1 cellular context compared by ENCODE assay signal in the genomic region with DNA sequence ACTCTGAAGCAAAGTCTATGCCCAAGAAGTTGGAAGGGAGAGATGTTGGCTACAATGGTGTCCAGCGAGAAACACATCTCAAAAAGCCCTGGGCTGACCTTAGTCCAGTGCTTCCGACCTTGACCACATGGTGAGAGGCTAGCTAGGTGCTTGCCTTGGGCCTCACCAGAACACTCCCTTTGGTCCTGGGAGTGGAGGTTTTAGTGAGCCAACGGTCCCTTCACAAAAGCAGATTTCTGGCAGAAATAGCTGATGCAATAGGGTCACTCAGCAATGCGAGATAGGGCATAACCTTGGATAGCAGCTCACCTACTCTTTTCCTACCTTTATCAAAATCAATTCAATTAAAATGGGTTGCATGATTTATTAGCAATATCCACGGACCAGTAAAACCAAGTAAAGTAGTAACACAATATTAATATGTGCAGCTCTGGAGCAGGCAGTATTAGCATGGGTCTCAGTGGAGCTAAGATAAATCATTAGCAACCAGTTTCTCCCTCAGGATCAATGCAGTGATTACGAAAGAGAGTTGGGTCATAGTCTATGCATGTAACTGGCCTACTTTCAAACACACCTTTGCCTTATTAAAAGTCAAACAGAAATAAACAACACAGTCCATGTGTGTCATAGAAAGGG.
TF ChIP-seq lines count a peak whose summit lies in the region.

No MANE protein-coding gene starts in this region.

TF ChIP-seq in HepG2, 621 proteins besides CTCF, POLR2A, EP300 and RAD21 (continued from another document and continues in another):
- no peak for TF ChIP-seq HOXA9 (CRISPR knock-in tag; IDR thresholded peaks at IDR 0.05; ENCODE audit: borderline replicate concordance)
- TF ChIP-seq, protein P1, sequence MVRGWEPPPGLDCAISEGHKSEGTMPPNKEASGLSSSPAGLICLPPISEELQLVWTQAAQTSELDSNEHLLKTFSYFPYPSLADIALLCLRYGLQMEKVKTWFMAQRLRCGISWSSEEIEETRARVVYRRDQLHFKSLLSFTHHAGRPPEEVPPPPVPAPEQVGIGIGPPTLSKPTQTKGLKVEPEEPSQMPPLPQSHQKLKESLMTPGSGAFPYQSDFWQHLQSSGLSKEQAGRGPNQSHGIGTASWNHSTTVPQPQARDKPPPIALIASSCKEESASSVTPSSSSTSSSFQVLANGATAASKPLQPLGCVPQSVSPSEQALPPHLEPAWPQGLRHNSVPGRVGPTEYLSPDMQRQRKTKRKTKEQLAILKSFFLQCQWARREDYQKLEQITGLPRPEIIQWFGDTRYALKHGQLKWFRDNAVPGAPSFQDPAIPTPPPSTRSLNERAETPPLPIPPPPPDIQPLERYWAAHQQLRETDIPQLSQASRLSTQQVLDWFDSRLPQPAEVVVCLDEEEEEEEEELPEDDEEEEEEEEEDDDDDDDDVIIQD (CRISPR knock-in tag; IDR thresholded peaks at IDR 0.05; ENCODE audit: low read depth) = 0 out of 2 replicates have a peak, but pooled peaks have one; percentile 30
- TF ChIP-seq KMT2B (CRISPR knock-in tag; IDR thresholded peaks at IDR 0.05) = peak; percentile 55; the same call in 1 of the 2 replicates
- peak; percentile 75 for TF ChIP-seq NCOR1 (IDR thresholded peaks at IDR 0.05; ENCODE audit: borderline replicate concordance, low read length)
- TF ChIP-seq KDM5A (IDR thresholded peaks at IDR 0.05; ENCODE audit: borderline replicate concordance, low read length) = no peak
- peak; percentile 70; the same call in 1 of the 2 replicates for TF ChIP-seq RFXAP (CRISPR knock-in tag; IDR thresholded peaks at IDR 0.05; ENCODE audit: borderline replicate concordance)
- TF ChIP-seq MTF1 (CRISPR knock-in tag; IDR thresholded peaks at IDR 0.05) = no peak
- TF ChIP-seq EED (CRISPR knock-in tag; IDR thresholded peaks at IDR 0.05) = no peak
- TF ChIP-seq ZNF530 (CRISPR knock-in tag; IDR thresholded peaks at IDR 0.05; ENCODE audit: low read depth) = no peak
- no peak for TF ChIP-seq NFE2L1 (CRISPR knock-in tag; IDR thresholded peaks at IDR 0.05; ENCODE audit: borderline replicate concordance)
- peak; percentile 91 for TF ChIP-seq PPARG (CRISPR knock-in tag; conservative IDR thresholded peaks at IDR 0.05)
- TF ChIP-seq, protein P2, sequence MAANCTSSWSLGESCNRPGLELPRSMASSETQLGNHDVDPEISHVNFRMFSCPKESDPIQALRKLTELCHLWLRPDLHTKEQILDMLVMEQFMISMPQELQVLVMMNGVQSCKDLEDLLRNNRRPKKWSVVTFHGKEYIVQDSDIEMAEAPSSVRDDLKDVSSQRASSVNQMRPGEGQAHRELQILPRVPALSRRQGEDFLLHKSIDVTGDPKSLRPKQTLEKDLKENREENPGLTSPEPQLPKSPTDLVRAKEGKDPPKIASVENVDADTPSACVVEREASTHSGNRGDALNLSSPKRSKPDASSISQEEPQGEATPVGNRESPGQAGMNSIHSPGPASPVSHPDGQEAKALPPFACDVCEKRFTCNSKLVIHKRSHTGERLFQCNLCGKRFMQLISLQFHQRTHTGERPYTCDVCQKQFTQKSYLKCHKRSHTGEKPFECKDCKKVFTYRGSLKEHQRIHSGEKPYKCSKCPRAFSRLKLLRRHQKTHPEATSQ (CRISPR knock-in tag; IDR thresholded peaks at IDR 0.05; ENCODE audit: borderline replicate concordance) = peak; percentile 28; the same call in 1 of the 2 replicates
- TF ChIP-seq HDAC1 (CRISPR knock-in tag; IDR thresholded peaks at IDR 0.05) = peak; percentile 68; the same call in 1 of the 2 replicates
- no peak for TF ChIP-seq EEA1 (CRISPR knock-in tag; IDR thresholded peaks at IDR 0.05; ENCODE audit: borderline replicate concordance)
- TF ChIP-seq, protein P3, sequence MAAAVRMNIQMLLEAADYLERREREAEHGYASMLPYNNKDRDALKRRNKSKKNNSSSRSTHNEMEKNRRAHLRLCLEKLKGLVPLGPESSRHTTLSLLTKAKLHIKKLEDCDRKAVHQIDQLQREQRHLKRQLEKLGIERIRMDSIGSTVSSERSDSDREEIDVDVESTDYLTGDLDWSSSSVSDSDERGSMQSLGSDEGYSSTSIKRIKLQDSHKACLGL (CRISPR knock-in tag; IDR thresholded peaks at IDR 0.05) = no peak
- TF ChIP-seq, protein P4, sequence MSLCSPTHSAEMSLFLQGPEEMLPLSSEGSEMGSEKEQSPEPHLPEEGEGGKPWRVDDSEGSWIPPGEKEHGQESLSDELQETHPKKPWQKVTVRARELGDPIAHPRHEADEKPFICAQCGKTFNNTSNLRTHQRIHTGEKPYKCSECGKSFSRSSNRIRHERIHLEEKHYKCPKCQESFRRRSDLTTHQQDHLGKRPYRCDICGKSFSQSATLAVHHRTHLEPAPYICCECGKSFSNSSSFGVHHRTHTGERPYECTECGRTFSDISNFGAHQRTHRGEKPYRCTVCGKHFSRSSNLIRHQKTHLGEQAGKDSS (CRISPR knock-in tag; IDR thresholded peaks at IDR 0.05; ENCODE audit: borderline replicate concordance, low read depth) = no peak
- peak; percentile 21; the same call in 1 of the 2 replicates for TF ChIP-seq ZNF441 (CRISPR knock-in tag; IDR thresholded peaks at IDR 0.05; ENCODE audit: borderline replicate concordance)
- TF ChIP-seq, protein P5, sequence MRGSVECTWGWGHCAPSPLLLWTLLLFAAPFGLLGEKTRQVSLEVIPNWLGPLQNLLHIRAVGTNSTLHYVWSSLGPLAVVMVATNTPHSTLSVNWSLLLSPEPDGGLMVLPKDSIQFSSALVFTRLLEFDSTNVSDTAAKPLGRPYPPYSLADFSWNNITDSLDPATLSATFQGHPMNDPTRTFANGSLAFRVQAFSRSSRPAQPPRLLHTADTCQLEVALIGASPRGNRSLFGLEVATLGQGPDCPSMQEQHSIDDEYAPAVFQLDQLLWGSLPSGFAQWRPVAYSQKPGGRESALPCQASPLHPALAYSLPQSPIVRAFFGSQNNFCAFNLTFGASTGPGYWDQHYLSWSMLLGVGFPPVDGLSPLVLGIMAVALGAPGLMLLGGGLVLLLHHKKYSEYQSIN (CRISPR knock-in tag; IDR thresholded peaks at IDR 0.05; ENCODE audit: borderline replicate concordance) = no peak
- no peak for TF ChIP-seq CBX1 (IDR thresholded peaks at IDR 0.05; ENCODE audit: low read depth)
- peak; percentile 69 for TF ChIP-seq TBL1XR1 (IDR thresholded peaks at IDR 0.05; ENCODE audit: borderline replicate concordance, low read length, partially characterized antibody)
- TF ChIP-seq ZNF382 (CRISPR knock-in tag; IDR thresholded peaks at IDR 0.05; ENCODE audit: borderline replicate concordance) = no peak
- TF ChIP-seq SRF (IDR thresholded peaks at IDR 0.05; ENCODE audit: low read depth, low read length) = no peak
- TF ChIP-seq YEATS4 (CRISPR knock-in tag; IDR thresholded peaks at IDR 0.05; ENCODE audit: borderline replicate concordance) = peak; percentile 79; the same call in 1 of the 2 replicates
- no peak for TF ChIP-seq ZNF101 (CRISPR knock-in tag; IDR thresholded peaks at IDR 0.05; ENCODE audit: borderline replicate concordance, low read depth)
- TF ChIP-seq, protein P6, sequence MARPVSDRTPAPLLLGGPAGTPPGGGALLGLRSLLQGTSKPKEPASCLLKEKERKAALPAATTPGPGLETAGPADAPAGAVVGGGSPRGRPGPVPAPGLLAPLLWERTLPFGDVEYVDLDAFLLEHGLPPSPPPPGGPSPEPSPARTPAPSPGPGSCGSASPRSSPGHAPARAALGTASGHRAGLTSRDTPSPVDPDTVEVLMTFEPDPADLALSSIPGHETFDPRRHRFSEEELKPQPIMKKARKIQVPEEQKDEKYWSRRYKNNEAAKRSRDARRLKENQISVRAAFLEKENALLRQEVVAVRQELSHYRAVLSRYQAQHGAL (CRISPR knock-in tag; IDR thresholded peaks at IDR 0.05; ENCODE audit: not compliant biosample characterization) = no peak
- TF ChIP-seq ZNF670 (CRISPR knock-in tag; IDR thresholded peaks at IDR 0.05; ENCODE audit: borderline replicate concordance) = no peak; the same call in 1 of the 2 replicates
- peak; percentile 17; the same call in 1 of the 2 replicates for TF ChIP-seq ZNF607 (CRISPR knock-in tag; IDR thresholded peaks at IDR 0.05; ENCODE audit: borderline replicate concordance)
- TF ChIP-seq, protein P7, sequence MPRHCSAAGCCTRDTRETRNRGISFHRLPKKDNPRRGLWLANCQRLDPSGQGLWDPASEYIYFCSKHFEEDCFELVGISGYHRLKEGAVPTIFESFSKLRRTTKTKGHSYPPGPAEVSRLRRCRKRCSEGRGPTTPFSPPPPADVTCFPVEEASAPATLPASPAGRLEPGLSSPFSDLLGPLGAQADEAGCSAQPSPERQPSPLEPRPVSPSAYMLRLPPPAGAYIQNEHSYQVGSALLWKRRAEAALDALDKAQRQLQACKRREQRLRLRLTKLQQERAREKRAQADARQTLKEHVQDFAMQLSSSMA (CRISPR knock-in tag; IDR thresholded peaks at IDR 0.05) = 0 out of 2 replicates have a peak, but pooled peaks have one; percentile 22
- no peak for TF ChIP-seq ZNF660 (CRISPR knock-in tag; IDR thresholded peaks at IDR 0.05; ENCODE audit: borderline replicate concordance, low read depth)
- no peak for TF ChIP-seq SRSF9 (IDR thresholded peaks at IDR 0.05; ENCODE audit: borderline replicate concordance, insufficient read depth, low read depth, low read length, poor library complexity, severe bottlenecking)
- TF ChIP-seq, protein P8, sequence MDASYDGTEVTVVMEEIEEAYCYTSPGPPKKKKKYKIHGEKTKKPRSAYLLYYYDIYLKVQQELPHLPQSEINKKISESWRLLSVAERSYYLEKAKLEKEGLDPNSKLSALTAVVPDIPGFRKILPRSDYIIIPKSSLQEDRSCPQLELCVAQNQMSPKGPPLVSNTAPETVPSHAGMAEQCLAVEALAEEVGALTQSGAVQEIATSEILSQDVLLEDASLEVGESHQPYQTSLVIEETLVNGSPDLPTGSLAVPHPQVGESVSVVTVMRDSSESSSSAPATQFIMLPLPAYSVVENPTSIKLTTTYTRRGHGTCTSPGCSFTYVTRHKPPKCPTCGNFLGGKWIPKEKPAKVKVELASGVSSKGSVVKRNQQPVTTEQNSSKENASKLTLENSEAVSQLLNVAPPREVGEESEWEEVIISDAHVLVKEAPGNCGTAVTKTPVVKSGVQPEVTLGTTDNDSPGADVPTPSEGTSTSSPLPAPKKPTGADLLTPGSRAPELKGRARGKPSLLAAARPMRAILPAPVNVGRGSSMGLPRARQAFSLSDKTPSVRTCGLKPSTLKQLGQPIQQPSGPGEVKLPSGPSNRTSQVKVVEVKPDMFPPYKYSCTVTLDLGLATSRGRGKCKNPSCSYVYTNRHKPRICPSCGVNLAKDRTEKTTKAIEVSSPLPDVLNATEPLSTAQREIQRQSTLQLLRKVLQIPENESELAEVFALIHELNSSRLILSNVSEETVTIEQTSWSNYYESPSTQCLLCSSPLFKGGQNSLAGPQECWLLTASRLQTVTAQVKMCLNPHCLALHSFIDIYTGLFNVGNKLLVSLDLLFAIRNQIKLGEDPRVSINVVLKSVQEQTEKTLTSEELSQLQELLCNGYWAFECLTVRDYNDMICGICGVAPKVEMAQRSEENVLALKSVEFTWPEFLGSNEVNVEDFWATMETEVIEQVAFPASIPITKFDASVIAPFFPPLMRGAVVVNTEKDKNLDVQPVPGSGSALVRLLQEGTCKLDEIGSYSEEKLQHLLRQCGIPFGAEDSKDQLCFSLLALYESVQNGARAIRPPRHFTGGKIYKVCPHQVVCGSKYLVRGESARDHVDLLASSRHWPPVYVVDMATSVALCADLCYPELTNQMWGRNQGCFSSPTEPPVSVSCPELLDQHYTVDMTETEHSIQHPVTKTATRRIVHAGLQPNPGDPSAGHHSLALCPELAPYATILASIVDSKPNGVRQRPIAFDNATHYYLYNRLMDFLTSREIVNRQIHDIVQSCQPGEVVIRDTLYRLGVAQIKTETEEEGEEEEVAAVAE (CRISPR knock-in tag; IDR thresholded peaks at IDR 0.05; ENCODE audit: borderline replicate concordance) = peak; percentile 45; the same call in 1 of the 2 replicates
- TF ChIP-seq, protein P9, sequence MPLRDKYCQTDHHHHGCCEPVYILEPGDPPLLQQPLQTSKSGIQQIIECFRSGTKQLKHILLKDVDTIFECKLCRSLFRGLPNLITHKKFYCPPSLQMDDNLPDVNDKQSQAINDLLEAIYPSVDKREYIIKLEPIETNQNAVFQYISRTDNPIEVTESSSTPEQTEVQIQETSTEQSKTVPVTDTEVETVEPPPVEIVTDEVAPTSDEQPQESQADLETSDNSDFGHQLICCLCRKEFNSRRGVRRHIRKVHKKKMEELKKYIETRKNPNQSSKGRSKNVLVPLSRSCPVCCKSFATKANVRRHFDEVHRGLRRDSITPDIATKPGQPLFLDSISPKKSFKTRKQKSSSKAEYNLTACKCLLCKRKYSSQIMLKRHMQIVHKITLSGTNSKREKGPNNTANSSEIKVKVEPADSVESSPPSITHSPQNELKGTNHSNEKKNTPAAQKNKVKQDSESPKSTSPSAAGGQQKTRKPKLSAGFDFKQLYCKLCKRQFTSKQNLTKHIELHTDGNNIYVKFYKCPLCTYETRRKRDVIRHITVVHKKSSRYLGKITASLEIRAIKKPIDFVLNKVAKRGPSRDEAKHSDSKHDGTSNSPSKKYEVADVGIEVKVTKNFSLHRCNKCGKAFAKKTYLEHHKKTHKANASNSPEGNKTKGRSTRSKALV (CRISPR knock-in tag; IDR thresholded peaks at IDR 0.05) = no peak; the same call in 1 of the 2 replicates
- TF ChIP-seq, protein P10, sequence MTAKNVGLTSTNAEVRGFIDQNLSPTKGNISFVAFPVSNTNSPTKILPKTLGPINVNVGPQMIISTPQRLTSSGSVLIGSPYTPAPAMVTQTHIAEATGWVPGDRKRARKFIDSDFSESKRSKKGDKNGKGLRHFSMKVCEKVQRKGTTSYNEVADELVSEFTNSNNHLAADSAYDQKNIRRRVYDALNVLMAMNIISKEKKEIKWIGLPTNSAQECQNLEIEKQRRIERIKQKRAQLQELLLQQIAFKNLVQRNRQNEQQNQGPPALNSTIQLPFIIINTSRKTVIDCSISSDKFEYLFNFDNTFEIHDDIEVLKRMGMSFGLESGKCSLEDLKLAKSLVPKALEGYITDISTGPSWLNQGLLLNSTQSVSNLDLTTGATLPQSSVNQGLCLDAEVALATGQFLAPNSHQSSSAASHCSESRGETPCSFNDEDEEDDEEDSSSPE (CRISPR knock-in tag; IDR thresholded peaks at IDR 0.05) = no peak
- TF ChIP-seq, protein P11, sequence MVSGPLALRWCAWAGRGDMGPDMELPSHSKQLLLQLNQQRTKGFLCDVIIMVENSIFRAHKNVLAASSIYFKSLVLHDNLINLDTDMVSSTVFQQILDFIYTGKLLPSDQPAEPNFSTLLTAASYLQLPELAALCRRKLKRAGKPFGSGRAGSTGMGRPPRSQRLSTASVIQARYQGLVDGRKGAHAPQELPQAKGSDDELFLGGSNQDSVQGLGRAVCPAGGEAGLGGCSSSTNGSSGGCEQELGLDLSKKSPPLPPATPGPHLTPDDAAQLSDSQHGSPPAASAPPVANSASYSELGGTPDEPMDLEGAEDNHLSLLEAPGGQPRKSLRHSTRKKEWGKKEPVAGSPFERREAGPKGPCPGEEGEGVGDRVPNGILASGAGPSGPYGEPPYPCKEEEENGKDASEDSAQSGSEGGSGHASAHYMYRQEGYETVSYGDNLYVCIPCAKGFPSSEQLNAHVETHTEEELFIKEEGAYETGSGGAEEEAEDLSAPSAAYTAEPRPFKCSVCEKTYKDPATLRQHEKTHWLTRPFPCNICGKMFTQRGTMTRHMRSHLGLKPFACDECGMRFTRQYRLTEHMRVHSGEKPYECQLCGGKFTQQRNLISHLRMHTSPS (CRISPR knock-in tag; IDR thresholded peaks at IDR 0.05; ENCODE audit: low read depth) = 0 out of 2 replicates have a peak, but pooled peaks have one; percentile 40
